Comparison of ENCODE assay signal across 8 cellular contexts in the genomic region with DNA sequence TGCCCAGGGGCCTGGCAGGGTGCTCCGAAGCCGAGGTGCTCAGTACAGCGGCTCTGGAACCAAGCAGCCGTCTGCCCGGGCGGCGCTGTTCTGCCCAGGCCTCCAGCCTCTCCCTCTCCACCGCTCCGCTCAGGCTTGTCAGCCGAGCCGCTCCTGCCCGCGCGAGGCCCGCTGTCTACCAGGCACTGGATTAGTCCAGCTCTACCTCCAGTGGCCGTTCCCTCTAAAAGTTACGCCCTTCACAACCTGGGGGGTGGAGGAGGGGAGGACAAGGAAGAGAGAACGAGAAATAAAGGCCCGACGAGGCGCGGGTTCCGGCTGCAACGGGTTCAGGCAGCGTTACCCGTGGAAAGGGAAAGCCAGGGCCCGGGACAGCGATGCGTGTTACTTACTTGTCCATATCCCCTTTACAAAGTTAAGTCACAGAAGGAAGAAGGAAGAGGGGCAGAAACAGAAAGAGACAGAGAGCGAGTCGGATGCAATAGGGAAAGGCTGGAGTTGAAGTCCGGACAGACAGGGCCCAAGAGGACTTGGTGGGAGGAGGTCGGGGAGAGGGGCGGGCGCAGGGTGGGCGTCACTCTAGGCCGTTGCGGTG. TPM values are rescaled to one million over a fixed set of nuclear protein-coding genes. Genes with fewer than 3 reads are reported as not detected.
A peak's percentile ranks its signal among the peaks of the same experiment; 100 is the strongest.
DNase-seq lines count a peak whose midpoint lies in the region; TF ChIP-seq lines count a peak whose summit lies in the region.

No MANE protein-coding gene starts in this region.

- H2BK15ac ChIP-seq in mesenchymal stem cell (ENCODE audit: low read depth, poor library complexity, severe bottlenecking), result no peak overlapping the region

- H3K4me1 Mint-ChIP-seq in CD14-positive monocyte (peaks cover 36% of the 10 kb centered on the region), HFFc6 (ENCODE audit: low read depth) (peaks cover 5% of the 10 kb centered on the region), MCF 10A (ENCODE audit: insufficient read depth, unreplicated experiment) (peaks cover 6% of the 10 kb centered on the region)

- H3K27ac Mint-ChIP-seq in CD14-positive monocyte (peak overlapping the region in 1 of 7 donors; percentile 26), HFFc6 (no peak overlapping the region), MCF 10A (ENCODE audit: low read depth, unreplicated experiment) (no peak overlapping the region)

- intact Hi-C loops in CD14-positive monocyte (cut with micrococcal nuclease), result loop anchor here in 1 of 2 donors (10.0 kb wide), 1 partner anchor 721 kb away; no protein-coding TSS in a partner anchor
- intact Hi-C loops in MCF 10A (cut with micrococcal nuclease), result no loop called here

- TF ChIP-seq CTCF in CD14-positive monocyte (IDR thresholded peaks at IDR 0.05), result no peak
- TF ChIP-seq CTCF in HFFc6 (IDR thresholded peaks at IDR 0.05), result no peak
- TF ChIP-seq CTCF in MCF 10A (IDR thresholded peaks at IDR 0.05; ENCODE audit: unreplicated experiment), result no peak

- no peak overlapping the region for H3K27ac ChIP-seq in mesenchymal stem cell (ENCODE audit: low read length, poor library complexity, severe bottlenecking)

- H3K27me3 Mint-ChIP-seq in CD14-positive monocyte (ENCODE audit: low read depth in 3 of 3) (peaks cover 85 to 97% (median 93%) of the 10 kb centered on the region in 3 donors), HFFc6 (ENCODE audit: insufficient read depth) (peaks cover 24% of the 10 kb centered on the region), MCF 10A (ENCODE audit: insufficient read depth, unreplicated experiment) (peaks cover 22% of the 10 kb centered on the region)

- H3K79me1 ChIP-seq in mesenchymal stem cell (replicated peaks; ENCODE audit: low read length, poor library complexity, severe bottlenecking), result no peaks in the 10 kb centered on the region

- H3K14ac ChIP-seq in mesenchymal stem cell (ENCODE audit: low read length in 2 of 2), result peak overlapping the region in 1 of 2 experiments; percentile 15

- H2BK5ac ChIP-seq in mesenchymal stem cell (ENCODE audit: low read depth, low read length, poor library complexity, severe bottlenecking), result no peak overlapping the region

- H3K4me3 Mint-ChIP-seq in CD14-positive monocyte, result peak overlapping the region; percentile 82 to 97
- H3K4me3 Mint-ChIP-seq in HFFc6, result peak overlapping the region; percentile 80
- H3K4me3 Mint-ChIP-seq in MCF 10A (ENCODE audit: unreplicated experiment), result peak overlapping the region; percentile 72

- peaks cover 30% of the 10 kb centered on the region for H3K4me1 ChIP-seq in mesenchymal stem cell (ENCODE audit: control insufficient read depth, insufficient read depth, low read depth, low read length)

- H3K4ac ChIP-seq in mesenchymal stem cell (ENCODE audit: low read depth in 1 of 2, low read length in 2 of 2), result no peak overlapping the region

- H3K9ac ChIP-seq in mesenchymal stem cell (ENCODE audit: low read length), result peak overlapping the region; percentile 43

- peaks cover 77 to 95% of the 10 kb centered on the region in 2 experiments for H3K27me3 ChIP-seq in mesenchymal stem cell (ENCODE audit: control insufficient read depth in 1 of 2, insufficient read depth in 1 of 2, low read length in 2 of 2)

- H3K4me3 ChIP-seq in mesenchymal stem cell (ENCODE audit: insufficient read depth in 1 of 2, low read depth in 1 of 2, low read length in 2 of 2), result peak overlapping the region; percentile 28 to 74

- H3K9me3 Mint-ChIP-seq in CD14-positive monocyte (peaks cover 4 to 37% (median 28%) of the 10 kb centered on the region in 7 donors), HFFc6 (peaks cover 5% of the 10 kb centered on the region), MCF 10A (ENCODE audit: unreplicated experiment) (no peaks in the 10 kb centered on the region)

- peak overlapping the region; percentile 58 for H3K4me2 ChIP-seq in mesenchymal stem cell (ENCODE audit: low read length, poor library complexity, severe bottlenecking)

- CTCF ChIA-PET in MCF 10A (lab: Yijun Ruan, JAX), result interaction anchor here (0.6 kb wide), 1 partner anchor 462 kb away, joined by 3 read pairs; no protein-coding TSS in a partner anchor

- DNase-seq in CD14-positive monocyte (ENCODE audit: low spot score), result no peak
- no peak for DNase-seq in HFFc6
- DNase-seq in MCF 10A (ENCODE audit: unreplicated experiment), result no peak
- DNase-seq in mesenchymal stem cell, result peak; percentile 37
- no peak for DNase-seq in NCI-H2029 treated with DMSO at 0.1 percent for 48 hours (lab: John Stamatoyannopoulos, UW)
- no peak for DNase-seq in NCI-H748 (lab: John Stamatoyannopoulos, UW; ENCODE audit: unreplicated experiment)
- no peak for DNase-seq in cerebellar cortex (ENCODE audit: low spot score)
- no peak for DNase-seq in central memory CD4-positive, alpha-beta T cell

- H4K91ac ChIP-seq in mesenchymal stem cell (ENCODE audit: low read length), result no peak overlapping the region

- H2BK120ac ChIP-seq in mesenchymal stem cell (ENCODE audit: low read depth, low read length), result no peak overlapping the region

- H3K36me3 ChIP-seq in mesenchymal stem cell (ENCODE audit: control insufficient read depth in 1 of 2, insufficient read depth in 2 of 2, low read depth in 1 of 2, low read length in 2 of 2), result peaks cover 0 to 2% of the 10 kb centered on the region in 2 experiments

- WGBS in mesenchymal stem cell, result 2% methylated on average over 19 of the region's 38 CpGs

- POLR2A ChIA-PET in MCF 10A (lab: Yijun Ruan, JAX), result no interaction called here

- H3K18ac ChIP-seq in mesenchymal stem cell (ENCODE audit: low read depth in 1 of 2, low read length in 2 of 2), result peak overlapping the region in 1 of 2 experiments; percentile 40

- H3K36me3 Mint-ChIP-seq in CD14-positive monocyte (peaks cover 9 to 15% of the 10 kb centered on the region in 2 donors), HFFc6 (ENCODE audit: low read depth) (no peaks in the 10 kb centered on the region), MCF 10A (ENCODE audit: insufficient read depth, unreplicated experiment) (no peaks in the 10 kb centered on the region)

- H2AK5ac ChIP-seq in mesenchymal stem cell (ENCODE audit: low read length, severe bottlenecking), result no peak overlapping the region

- H2AFZ ChIP-seq in mesenchymal stem cell (ENCODE audit: low read depth, low read length), result no peak overlapping the region

- BruUV-seq in MCF 10A (replicated peaks; lab: Mats Ljungman, UMichigan), result no TSS peak

- H3K23ac ChIP-seq in mesenchymal stem cell (ENCODE audit: low read length in 2 of 2), result no peak overlapping the region

- H2BK12ac ChIP-seq in mesenchymal stem cell (ENCODE audit: low read length in 2 of 2), result peak overlapping the region in 1 of 2 experiments; percentile 16

- H3K9me3 ChIP-seq in mesenchymal stem cell (ENCODE audit: control insufficient read depth, low read length), result no peaks in the 10 kb centered on the region

- H4K8ac ChIP-seq in mesenchymal stem cell (ENCODE audit: low read length), result no peak overlapping the region

RNA-seq across cellular contexts. Expression of a gene that starts 2.9 kb away (rescaled TPM):
- not detected for polyA plus RNA-seq in CD14-positive monocyte
- not detected for total RNA-seq in HFFc6 (2021; fragmentation: NEBNext Ultra II Directional; extraction: Animal tissue kit (Norgen Biotek cat#: 25700))
- 0.16 and 0.71 TPM in 2 replicates for total RNA-seq in MCF 10A (2022)
- not detected for polyA plus RNA-seq in mesenchymal stem cell (2013, experiment 1 of 2)
- polyA plus RNA-seq in mesenchymal stem cell (2013, experiment 2 of 2), result 0.01 TPM
